In genomic region chr7:12389089-12389700, GRCh38 we compare ENCODE assay signal across 8 cellular contexts. TPM values are rescaled to one million over a fixed set of nuclear protein-coding genes. Genes with fewer than 3 reads are reported as not detected.
A peak's percentile ranks its signal among the peaks of the same experiment; 100 is the strongest.
DNase-seq lines count a peak whose midpoint lies in the region; ATAC-seq and TF ChIP-seq lines count a peak whose summit lies in the region.

No MANE protein-coding gene starts in this region.

- no peaks in the 10 kb centered on the region for H3K4me1 ChIP-seq in parathyroid adenoma
- no peaks in the 10 kb centered on the region for H3K4me1 ChIP-seq in gastrocnemius medialis

- H3K27me3 ChIP-seq in parathyroid adenoma (ENCODE audit: control insufficient read depth, insufficient read depth, low read length) (no peaks in the 10 kb centered on the region), gastrocnemius medialis (no peaks in the 10 kb centered on the region)

- H3K9me3 ChIP-seq in parathyroid adenoma (ENCODE audit: control insufficient read depth, low read length) (no peaks in the 10 kb centered on the region), gastrocnemius medialis (no peaks in the 10 kb centered on the region)

- H3K36me3 ChIP-seq in parathyroid adenoma (ENCODE audit: control insufficient read depth, insufficient read depth, low read length) (no peaks in the 10 kb centered on the region), gastrocnemius medialis (no peaks in the 10 kb centered on the region)

- H3K9ac ChIP-seq in parathyroid adenoma: no peak overlapping the region

- ATAC-seq in GM19397 (IDR thresholded peaks at IDR 0.05; ENCODE audit: unreplicated experiment) (peak; percentile 97), HG03280 (IDR thresholded peaks at IDR 0.05; ENCODE audit: unreplicated experiment) (peak; percentile 96), gastrocnemius medialis (no peak)

- H3K4me2 ChIP-seq in parathyroid adenoma (ENCODE audit: low read length): no peak overlapping the region

- no peak for TF ChIP-seq POLR2A in gastrocnemius medialis (IDR thresholded peaks at IDR 0.05)

- H3K27ac ChIP-seq in parathyroid adenoma (no peak overlapping the region), gastrocnemius medialis (no peak overlapping the region)

- no peaks in the 10 kb centered on the region for H3K79me2 ChIP-seq in parathyroid adenoma

- in situ Hi-C loops in gastrocnemius medialis (cut with MboI; ENCODE audit: low sequenced_read_pairs in 4 of 4): no loop called here

- no peak overlapping the region for H2AFZ ChIP-seq in parathyroid adenoma

- DNase-seq in Daoy (ENCODE audit: low read depth): peak; percentile 55
- peak; percentile 52 for DNase-seq in NCI-H2196 (lab: John Stamatoyannopoulos, UW; ENCODE audit: unreplicated experiment)
- peak; percentile 50 for DNase-seq in fibroblast of gingiva (ENCODE audit: low read depth)
- DNase-seq in gastrocnemius medialis: no peak

- H3K4me3 ChIP-seq in WI38 (ENCODE audit: low read depth, low read length): no peak overlapping the region
- no peak overlapping the region for H3K4me3 ChIP-seq in parathyroid adenoma (ENCODE audit: low read depth, low read length)
- H3K4me3 ChIP-seq in gastrocnemius medialis: no peak overlapping the region

- intact Hi-C loops in gastrocnemius medialis (cut with DNase I; ENCODE audit: low total_unique reads): no loop called here

- TF ChIP-seq CTCF in WI38 (IDR thresholded peaks at IDR 0.05; ENCODE audit: low read depth, low read length) (0 out of 2 replicates have a peak, but pooled peaks have one; percentile 14), parathyroid adenoma (IDR thresholded peaks at IDR 0.05) (peak; percentile 78), gastrocnemius medialis (IDR thresholded peaks at IDR 0.05 in 4 of 5, conservative IDR thresholded peaks at IDR 0.05 in 1 of 5) (peak in 1 of 5 experiments; percentile 17)

RNA-seq across cellular contexts. Expression of gene VWDE, which starts 14.5 kb away (rescaled TPM):
- total RNA-seq in Daoy (2014; rRNA removed; shearing (Covaris generic)): 0.42 and 0.97 TPM in 2 replicates
- not detected for total RNA-seq in gastrocnemius medialis

Comparison
In these comparisons a context has a peak if more than half of its experiments do, and no peak if none do; other contexts are left out.
1. DNase-seq: peak in Daoy (single experiment), NCI-H2196 (single experiment) and fibroblast of gingiva (single experiment); none in gastrocnemius medialis (0 of 2).
2. ATAC-seq: peak in GM19397 (single experiment) and HG03280 (single experiment); none in gastrocnemius medialis (0 of 2).